In genomic region chr17:64927444-64927843, GRCh38 we compare ENCODE assay signal across 8 cellular contexts. TPM values are rescaled to one million over a fixed set of nuclear protein-coding genes. Genes with fewer than 3 reads are reported as not detected.
DNase-seq lines count a peak whose midpoint lies in the region; ATAC-seq and TF ChIP-seq lines count a peak whose summit lies in the region.
"Not testable (repeated sequence)": the region's sequence is repeated elsewhere in the genome, so short reads cannot be mapped to it uniquely, and the experiment has no call there.

No MANE protein-coding gene starts in this region.

- H3K4me1 ChIP-seq in neuronal stem cell (ENCODE audit: control insufficient read depth in 2 of 2, insufficient read depth in 1 of 2, low read depth in 1 of 2, low read length in 2 of 2); tibial nerve: not testable (repeated sequence)

- not testable (repeated sequence) for H3K36me3 ChIP-seq in neuronal stem cell (replicated peaks in 1 of 2; ENCODE audit: control insufficient read depth in 2 of 2, insufficient read depth in 2 of 2, low read length in 2 of 2); tibial nerve

- H2BK120ac ChIP-seq in neuronal stem cell (ENCODE audit: low read depth, low read length) = not testable (repeated sequence)

- not testable (repeated sequence) for H3K36me3 Mint-ChIP-seq in T-helper 17 cell (ENCODE audit: low read depth); activated naive CD8-positive, alpha-beta T cell treated with anti-CD3 and anti-CD28 coated beads, Interleukin-2, amount 10 ng/mL, durations not matched to agents 7 days and 5 days

- H3K9me3 Mint-ChIP-seq in activated naive CD8-positive, alpha-beta T cell treated with anti-CD3 and anti-CD28 coated beads, Interleukin-2, amount 10 ng/mL, durations not matched to agents 7 days and 5 days = not testable (repeated sequence)

- H2AK5ac ChIP-seq in neuronal stem cell (ENCODE audit: low read depth, low read length) = not testable (repeated sequence)

- not testable (repeated sequence) for H2BK15ac ChIP-seq in neuronal stem cell (ENCODE audit: low read length)

- H4K91ac ChIP-seq in neuronal stem cell (ENCODE audit: low read depth, low read length, poor library complexity) = not testable (repeated sequence)

- H3K27me3 ChIP-seq in neuronal stem cell (ENCODE audit: control insufficient read depth in 3 of 3, insufficient read depth in 3 of 3, low read depth in 1 of 3, low read length in 3 of 3); tibial nerve: not testable (repeated sequence)

- peaks cover 11% of the 10 kb centered on the region for H3K4me1 Mint-ChIP-seq in T-helper 17 cell
- H3K4me1 Mint-ChIP-seq in activated naive CD8-positive, alpha-beta T cell treated with anti-CD3 and anti-CD28 coated beads, Interleukin-2, amount 10 ng/mL, durations not matched to agents 7 days and 5 days = peaks cover 16% of the 10 kb centered on the region

- not testable (repeated sequence) for H4K8ac ChIP-seq in neuronal stem cell (ENCODE audit: low read depth, low read length)

- not testable (repeated sequence) for H3K27me3 Mint-ChIP-seq in T-helper 17 cell; activated naive CD8-positive, alpha-beta T cell treated with anti-CD3 and anti-CD28 coated beads, Interleukin-2, amount 10 ng/mL, durations not matched to agents 7 days and 5 days

- H3K27ac Mint-ChIP-seq in T-helper 17 cell = not testable (repeated sequence)
- H3K27ac Mint-ChIP-seq in activated naive CD8-positive, alpha-beta T cell treated with anti-CD3 and anti-CD28 coated beads, Interleukin-2, amount 10 ng/mL, durations not matched to agents 7 days and 5 days = peak overlapping the region; percentile 48

- DNase-seq in G401 (ENCODE audit: low spot score) (peak; percentile 86), NCI-H2196 treated with DMSO at 0.1 percent for 48 hours (lab: John Stamatoyannopoulos, UW; ENCODE audit: unreplicated experiment) (peak; percentile 41), T-helper 17 cell (peak in 2 of 3 donors; percentile 36 to 57), globus pallidus (ENCODE audit: low spot score) (peak; percentile 64), tibial nerve (ENCODE audit: low spot score in 2 of 2) (peak in 1 of 2 donors; percentile 70)
- not testable (repeated sequence) for DNase-seq in activated naive CD8-positive, alpha-beta T cell treated with anti-CD3 and anti-CD28 coated beads, Interleukin-2, amount 10 ng/mL, durations not matched to agents 7 days and 5 days; neuronal stem cell (ENCODE audit: low spot score)

- ATAC-seq in HG03097 (IDR thresholded peaks at IDR 0.05; ENCODE audit: low FRiP score, unreplicated experiment) = peak; percentile 56
- ATAC-seq in T-helper 17 cell = peak; percentile 97
- peak; percentile 82 for ATAC-seq in activated naive CD8-positive, alpha-beta T cell treated with anti-CD3 and anti-CD28 coated beads, Interleukin-2, amount 10 ng/mL, durations not matched to agents 7 days and 5 days (ENCODE audit: low read depth)

- not testable (repeated sequence) for H3K9me3 ChIP-seq in T-helper 17 cell (ENCODE audit: control insufficient read depth, low read length, poor library complexity, severe bottlenecking); neuronal stem cell (replicated peaks in 1 of 2; ENCODE audit: control insufficient read depth in 2 of 2, insufficient read depth in 1 of 2, low read depth in 1 of 2, low read length in 2 of 2); tibial nerve

- H3K14ac ChIP-seq in neuronal stem cell (ENCODE audit: low read length) = not testable (repeated sequence)

- H3K79me1 ChIP-seq in neuronal stem cell (ENCODE audit: low read depth, low read length) = not testable (repeated sequence)

- H3K4me3 ChIP-seq in neuronal stem cell (ENCODE audit: low read length in 2 of 2); tibial nerve: not testable (repeated sequence)

- H3K4ac ChIP-seq in neuronal stem cell (ENCODE audit: low read length) = not testable (repeated sequence)

- H3K4me2 ChIP-seq in neuronal stem cell (ENCODE audit: insufficient read depth, low read length, poor library complexity, severe bottlenecking) = not testable (repeated sequence)

- H2BK12ac ChIP-seq in neuronal stem cell (ENCODE audit: low read length) = not testable (repeated sequence)

- H2AFZ ChIP-seq in neuronal stem cell (ENCODE audit: low read length) = peak overlapping the region; percentile 11

- in situ Hi-C loops in G401 (cut with HindIII; ENCODE audit: low sequenced_read_pairs) = not testable (repeated sequence)

- TF ChIP-seq EP300 in tibial nerve (IDR thresholded peaks at IDR 0.05) = not testable (repeated sequence)

- peak; percentile 55 to 77 (median 71) for TF ChIP-seq CTCF in tibial nerve (IDR thresholded peaks at IDR 0.05)

- POLR2A ChIA-PET in activated naive CD8-positive, alpha-beta T cell treated with anti-CD3 and anti-CD28 coated beads, Interleukin-2, amount 10 ng/mL, durations not matched to agents 7 days and 5 days (lab: Charles Lee) = not testable (repeated sequence)

- whole genome bisulfite sequencing in neuronal stem cell (ENCODE audit: extremely low coverage in 2 of 2, insufficient read length in 2 of 2, insufficient replicate concordance in 1 of 2), 2 donors = no CpG with 5 or more reads among the region's 2 CpGs
- 0 to 1% methylated on average over 2 of the region's 2 CpGs for WGBS in tibial nerve, 2 donors

- H3K23ac ChIP-seq in neuronal stem cell (ENCODE audit: low read depth, low read length, poor library complexity) = not testable (repeated sequence)

- H3K4me3 Mint-ChIP-seq in T-helper 17 cell; activated naive CD8-positive, alpha-beta T cell treated with anti-CD3 and anti-CD28 coated beads, Interleukin-2, amount 10 ng/mL, durations not matched to agents 7 days and 5 days: not testable (repeated sequence)

- not testable (repeated sequence) for H2BK5ac ChIP-seq in neuronal stem cell (ENCODE audit: low read length)

- H3K9ac ChIP-seq in neuronal stem cell (ENCODE audit: low read depth, low read length, poor library complexity) = not testable (repeated sequence)

- not testable (repeated sequence) for H3K27ac ChIP-seq in neuronal stem cell (replicated peaks; ENCODE audit: low read length); tibial nerve

- TF ChIP-seq POLR2A in tibial nerve (IDR thresholded peaks at IDR 0.05) = not testable (repeated sequence)

- H3K18ac ChIP-seq in neuronal stem cell (ENCODE audit: low read length) = not testable (repeated sequence)

RNA-seq across cellular contexts. Expression of gene LRRC37A3, which starts 8.2 kb away (rescaled TPM):
- total RNA-seq in G401 (2014; rRNA removed; shearing (Covaris generic)) = 4.6 and 4.7 TPM in 2 replicates
- total RNA-seq in T-helper 17 cell = 10 to 100 TPM; 18.6 to 50.9 TPM
- 10 to 100 TPM; 18.4 to 20.5 TPM for total RNA-seq in activated naive CD8-positive, alpha-beta T cell treated with anti-CD3 and anti-CD28 coated beads, Interleukin-2, amount 10 ng/mL, durations not matched to agents 7 days and 5 days
- polyA plus RNA-seq in neuronal stem cell (2013, experiment 1 of 2) = 3.1 TPM
- 4.3 TPM for polyA plus RNA-seq in neuronal stem cell (2013, experiment 2 of 2)
- 10 to 100 TPM in 2 of 4 donors, 1 to 10 TPM in 2; 7.0 to 20.5 (median 10.4) TPM for total RNA-seq in tibial nerve
